13 cellular contexts compared by ENCODE assay signal in the genomic region with DNA sequence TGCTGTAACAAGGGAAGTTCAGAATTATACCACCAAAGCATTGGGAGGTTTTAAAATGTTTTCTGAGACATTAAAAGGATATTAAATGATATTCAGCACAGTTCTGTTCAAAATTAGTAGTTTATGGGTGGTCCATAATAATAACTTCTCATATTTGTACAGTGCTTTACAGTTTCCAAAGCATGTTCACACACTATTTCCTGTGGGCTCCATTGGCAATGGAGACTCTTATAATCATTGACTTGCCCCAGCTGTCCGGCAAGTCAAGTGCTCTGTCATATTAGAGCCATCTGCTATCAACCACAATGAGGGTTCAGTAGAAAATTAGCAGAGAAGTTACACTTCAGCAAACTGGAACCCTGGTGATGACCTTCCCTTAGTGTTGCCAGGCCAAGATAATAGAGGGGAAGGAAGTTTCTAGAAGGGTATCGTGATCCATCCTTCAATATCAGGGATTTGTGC.
DNase-seq lines count a peak whose midpoint lies in the region; ATAC-seq and TF ChIP-seq lines count a peak whose summit lies in the region.
"Had no signal": no experiment of that assay in that cellular context is flagged by ENCODE, and none has a peak within 500 bp of the region (broad histone marks: within the 10 kb centered on the region; RNA-seq: fewer than 3 reads in every experiment).

No MANE protein-coding gene starts in this region.

- H3K9me3 Mint-ChIP-seq in progenitor cell of endocrine pancreas (ENCODE audit: low read depth), result no peaks in the 10 kb centered on the region
- H3K9me3 Mint-ChIP-seq: stimulated activated naive CD8-positive, alpha-beta T cell treated with anti-CD3 and anti-CD28 coated beads, Interleukin-15, Interleukin-2, amounts not matched to agents 100 ng/mL and 50 ng/mL, for 24 hours had no signal

- no peaks in the 10 kb centered on the region for H3K36me3 Mint-ChIP-seq in progenitor cell of endocrine pancreas (ENCODE audit: insufficient read depth)

- H3K79me2 ChIP-seq in SK-N-SH (ENCODE audit: insufficient read depth), result no peaks in the 10 kb centered on the region
- H3K79me2 ChIP-seq in KMS-11 (ENCODE audit: insufficient read depth, low read depth), result no peaks in the 10 kb centered on the region

- CTCF ChIA-PET in SK-N-SH (lab: Yijun Ruan, JAX), result interaction anchor here (0.6 to 5.4 kb wide), 36 partner anchors 10 to 864 kb away, joined by 3 to 92 read pairs (median 6); partner anchors contain the start of gene FUT8

- H4K20me1 ChIP-seq in SK-N-SH (ENCODE audit: insufficient read depth) (no peaks in the 10 kb centered on the region), KMS-11 (ENCODE audit: insufficient read depth) (no peaks in the 10 kb centered on the region)

- H3K9me2 ChIP-seq in SK-N-SH, result no peaks in the 10 kb centered on the region

- POLR2A ChIA-PET in SK-N-SH (lab: Yijun Ruan, JAX), result interaction anchor here (1.3 kb wide), 1 partner anchor 548 kb away, joined by 3 read pairs; no protein-coding TSS in a partner anchor

- H3K9me3 ChIP-seq in SK-N-SH, result no peaks in the 10 kb centered on the region

- H3K4me1 ChIP-seq in SK-N-SH (ENCODE audit: control insufficient read depth in 1 of 2, insufficient read depth in 2 of 2, low read depth in 1 of 2, low read length in 1 of 2) (no peaks in the 10 kb centered on the region), KMS-11 (ENCODE audit: low read depth, poor library complexity, severe bottlenecking) (no peaks in the 10 kb centered on the region)

- WGBS in SK-N-SH (ENCODE audit: low lambda C conversion rate), result 15% methylated on average over 2 of the region's 2 CpGs

- H2AFZ ChIP-seq in SK-N-SH (ENCODE audit: low read depth), result no peak overlapping the region
- H2AFZ ChIP-seq in KMS-11 (ENCODE audit: low read depth), result no peak overlapping the region

- no peak overlapping the region for H3K9ac ChIP-seq in SK-N-SH
- H3K9ac ChIP-seq in KMS-11, result no peak overlapping the region

- no peaks in the 10 kb centered on the region for H3K4me1 Mint-ChIP-seq in progenitor cell of endocrine pancreas (ENCODE audit: low read depth)

- no peak for TF ChIP-seq RAD21 in SK-N-SH (IDR thresholded peaks at IDR 0.05; ENCODE audit: low read length)

- no peak overlapping the region for H3K4me2 ChIP-seq in SK-N-SH
- no peak overlapping the region for H3K4me2 ChIP-seq in KMS-11

- no peaks in the 10 kb centered on the region for H3F3A ChIP-seq in SK-N-SH (replicated peaks; ENCODE audit: insufficient read depth)

- no peaks in the 10 kb centered on the region for H3K36me3 ChIP-seq in SK-N-SH (replicated peaks in 1 of 2; ENCODE audit: control insufficient read depth in 1 of 2, insufficient read depth in 2 of 2, low read length in 1 of 2)
- no peaks in the 10 kb centered on the region for H3K36me3 ChIP-seq in KMS-11 (ENCODE audit: insufficient read depth)
- H3K36me3 ChIP-seq: brain microvascular endothelial cell had no signal

- H3K27me3 ChIP-seq in SK-N-SH (ENCODE audit: insufficient read depth) (no peaks in the 10 kb centered on the region), KMS-11 (ENCODE audit: insufficient read depth, low read depth) (no peaks in the 10 kb centered on the region)
- H3K27me3 ChIP-seq: brain microvascular endothelial cell had no signal

- TF ChIP-seq EP300 in SK-N-SH (IDR thresholded peaks at IDR 0.05; ENCODE audit: borderline replicate concordance in 1 of 2, low read depth in 1 of 2, low read length in 1 of 2), result no peak

- ATAC-seq in SK-N-SH treated with all-trans-retinoic acid at 6 μM for 48 hours (no peak), GM21825 (IDR thresholded peaks at IDR 0.05; ENCODE audit: unreplicated experiment) (peak; percentile 60), HG03045 (IDR thresholded peaks at IDR 0.05; ENCODE audit: unreplicated experiment) (no peak)

- H3K27ac ChIP-seq in SK-N-SH (ENCODE audit: low read depth in 2 of 2, low read length in 1 of 2) (no peak overlapping the region), KMS-11 (no peak overlapping the region)
- H3K27ac ChIP-seq: brain microvascular endothelial cell had no signal

- peak; percentile 3; the same call in 1 of the 2 replicates for TF ChIP-seq CTCF in SK-N-SH (IDR thresholded peaks at IDR 0.05)
- TF ChIP-seq CTCF in KMS-11 (conservative IDR thresholded peaks at IDR 0.05; ENCODE audit: low read depth, low read length), result 0 out of 2 replicates have a peak, but pooled peaks have one; percentile 32
- TF ChIP-seq CTCF in progenitor cell of endocrine pancreas (IDR thresholded peaks at IDR 0.05; ENCODE audit: unreplicated experiment), result peak; percentile 5

- DNase-seq in SK-N-SH (no peak), progenitor cell of endocrine pancreas (ENCODE audit: low spot score, unreplicated experiment) (no peak), NCI-H345 (lab: John Stamatoyannopoulos, UW) (no peak)
- no peak for DNase-seq in activated CD4-positive, alpha-beta T cell treated with anti-CD3 and anti-CD28 coated beads for 4 hours
- DNase-seq: activated T-cell treated with anti-CD3 and anti-CD28 coated beads, Interleukin-2, amount 50 U/mL, for 1 hour; brain microvascular endothelial cell; NCI-H2029; posterior cingulate gyrus had no signal

- H3K27me3 Mint-ChIP-seq in progenitor cell of endocrine pancreas, result peaks cover 16% of the 10 kb centered on the region
- H3K27me3 Mint-ChIP-seq: stimulated activated naive CD8-positive, alpha-beta T cell treated with anti-CD3 and anti-CD28 coated beads, Interleukin-15, Interleukin-2, amounts not matched to agents 100 ng/mL and 50 ng/mL, for 24 hours had no signal

- no peak overlapping the region for H3K27ac Mint-ChIP-seq in progenitor cell of endocrine pancreas
- H3K27ac Mint-ChIP-seq: stimulated activated naive CD8-positive, alpha-beta T cell treated with anti-CD3 and anti-CD28 coated beads, Interleukin-15, Interleukin-2, amounts not matched to agents 100 ng/mL and 50 ng/mL, for 24 hours had no signal

- no peak overlapping the region for H3K4me3 Mint-ChIP-seq in progenitor cell of endocrine pancreas (ENCODE audit: low read depth)
- H3K4me3 Mint-ChIP-seq: stimulated activated naive CD8-positive, alpha-beta T cell treated with anti-CD3 and anti-CD28 coated beads, Interleukin-15, Interleukin-2, amounts not matched to agents 100 ng/mL and 50 ng/mL, for 24 hours had no signal

- H3K4me3 ChIP-seq in SK-N-SH (ENCODE audit: low read depth in 2 of 2, low read length in 1 of 2) (no peak overlapping the region), KMS-11 (IDR thresholded peaks at IDR 0.05; ENCODE audit: insufficient read depth, low read depth, low read length) (no peak overlapping the region)

TF ChIP-seq in SK-N-SH, 30 proteins besides CTCF, POLR2A, EP300 and RAD21 (continues in another document):
- TF ChIP-seq FOXM1 (IDR thresholded peaks at IDR 0.05; ENCODE audit: low read depth) (no peak), CHD2 (IDR thresholded peaks at IDR 0.05; ENCODE audit: low read length, partially characterized antibody) (no peak), POLR2AphosphoS5 (IDR thresholded peaks at IDR 0.05; ENCODE audit: low read depth, low read length) (no peak), ELF1 (IDR thresholded peaks at IDR 0.05) (no peak), NRF1 (IDR thresholded peaks at IDR 0.05; ENCODE audit: low read depth, low read length) (no peak), FOXJ3 (CRISPR knock-in tag; IDR thresholded peaks at IDR 0.05) (no peak), TEAD4 (IDR thresholded peaks at IDR 0.05; ENCODE audit: borderline replicate concordance, insufficient read depth) (no peak), JUND (IDR thresholded peaks at IDR 0.05) (no peak), MXI1 (IDR thresholded peaks at IDR 0.05; ENCODE audit: low read depth, low read length) (no peak), SMC3 (IDR thresholded peaks at IDR 0.05; ENCODE audit: low read depth, low read length) (no peak), YY1 (IDR thresholded peaks at IDR 0.05; ENCODE audit: low read depth) (no peak), RCOR1 (IDR thresholded peaks at IDR 0.05; ENCODE audit: low read length) (no peak), MEF2A (IDR thresholded peaks at IDR 0.05; ENCODE audit: borderline replicate concordance, low read depth) (no peak), TAF1 (IDR thresholded peaks at IDR 0.05; ENCODE audit: borderline replicate concordance, low read depth, low read length) (no peak), SIN3A (IDR thresholded peaks at IDR 0.05; ENCODE audit: borderline replicate concordance, low read depth, low read length) (no peak), RFX5 (IDR thresholded peaks at IDR 0.05; ENCODE audit: low read length) (no peak)

TF ChIP-seq in SK-N-SH treated with all-trans-retinoic acid at 6 μM for 48 hours, 23 proteins besides CTCF, POLR2A, EP300 and RAD21:
- no peak for TF ChIP-seq ESRRG (CRISPR knock-in tag; IDR thresholded peaks at IDR 0.05)
